Comparison of ENCODE assay signal across 24 cellular contexts in genomic region chr6:37218061-37218460, GRCh38. TPM values are rescaled to one million over a fixed set of nuclear protein-coding genes. Genes with fewer than 3 reads are reported as not detected.
"Had no signal": no experiment of that assay in that cellular context is flagged by ENCODE, and none has a peak within 500 bp of the region (broad histone marks: within the 10 kb centered on the region; RNA-seq: fewer than 3 reads in every experiment).

No MANE protein-coding gene starts in this region.

- H3K36me3 ChIP-seq: gastrocnemius medialis, lower lobe of right lung, pancreas, right lobe of liver, thoracic aorta, transverse colon, upper lobe of right lung, uterus had no signal

- H3K4me3 ChIP-seq: dorsolateral prefrontal cortex, gastrocnemius medialis, lower lobe of right lung, pancreas, right lobe of liver, thoracic aorta, transverse colon, upper lobe of right lung, uterus had no signal

- H3K4me3 Mint-ChIP-seq: naive thymus-derived CD8-positive, alpha-beta T cell; nephron progenitor cell; stimulated activated naive B cell treated with anti-CD40 and anti-IgM and Interleukin-4, amounts not matched to agents 10 μg/mL and 1 μg/mL and 100 μg/mL, for 72 hours; stimulated activated naive CD8-positive, alpha-beta T cell treated with anti-CD3 and anti-CD28 coated beads, Interleukin-15, Interleukin-2, amounts not matched to agents 100 ng/mL and 50 ng/mL, for 24 hours had no signal

- H3K27me3 ChIP-seq: gastrocnemius medialis, pancreas, right lobe of liver, transverse colon, upper lobe of right lung, uterus had no signal

- H3K9me3 ChIP-seq: gastrocnemius medialis, lower lobe of right lung, pancreas, right lobe of liver, thoracic aorta, transverse colon, upper lobe of right lung, uterus had no signal

- H3K27ac Mint-ChIP-seq: nephron progenitor cell; stimulated activated naive B cell treated with anti-CD40 and anti-IgM and Interleukin-4, amounts not matched to agents 10 μg/mL and 1 μg/mL and 100 μg/mL, for 72 hours; stimulated activated naive CD8-positive, alpha-beta T cell treated with anti-CD3 and anti-CD28 coated beads, Interleukin-15, Interleukin-2, amounts not matched to agents 100 ng/mL and 50 ng/mL, for 24 hours had no signal

- ATAC-seq: esophagus mucosa; gastrocnemius medialis; left ventricle myocardium superior; lower lobe of right lung; naive thymus-derived CD8-positive, alpha-beta T cell; pancreas; right lobe of liver; stimulated activated naive B cell treated with anti-CD40 and anti-IgM and Interleukin-4, amounts not matched to agents 10 μg/mL and 1 μg/mL and 100 μg/mL, for 72 hours; upper lobe of right lung had no signal

- H3K36me3 Mint-ChIP-seq: naive thymus-derived CD8-positive, alpha-beta T cell; stimulated activated naive B cell treated with anti-CD40 and anti-IgM and Interleukin-4, amounts not matched to agents 10 μg/mL and 1 μg/mL and 100 μg/mL, for 72 hours had no signal

- DNase-seq: dorsolateral prefrontal cortex; effector CD4-positive, alpha-beta T cell; foreskin fibroblast; gastrocnemius medialis; head of caudate nucleus; left ventricle myocardium superior; lower lobe of right lung; naive thymus-derived CD8-positive, alpha-beta T cell; nephron progenitor cell; occipital lobe; pancreas; retina; right lobe of liver; small intestine; stimulated activated CD4-positive, alpha-beta T cell treated with anti-CD3 and anti-CD28 coated beads, Interleukin-15, amount 100 ng/mL, for 24 hours; stimulated activated CD4-positive, alpha-beta T cell treated with anti-CD3 and anti-CD28 coated beads, Interleukin-2, amount 100 ng/mL, for 48 hours; stimulated activated naive B cell treated with anti-CD40 and anti-IgM and Interleukin-4, amounts not matched to agents 10 μg/mL and 1 μg/mL and 100 μg/mL, for 72 hours; transverse colon; upper lobe of right lung; uterus had no signal

- H3K9me3 Mint-ChIP-seq: naive thymus-derived CD8-positive, alpha-beta T cell; nephron progenitor cell; stimulated activated naive B cell treated with anti-CD40 and anti-IgM and Interleukin-4, amounts not matched to agents 10 μg/mL and 1 μg/mL and 100 μg/mL, for 72 hours; stimulated activated naive CD8-positive, alpha-beta T cell treated with anti-CD3 and anti-CD28 coated beads, Interleukin-15, Interleukin-2, amounts not matched to agents 100 ng/mL and 50 ng/mL, for 24 hours had no signal

- H3K27me3 Mint-ChIP-seq: naive thymus-derived CD8-positive, alpha-beta T cell; stimulated activated naive B cell treated with anti-CD40 and anti-IgM and Interleukin-4, amounts not matched to agents 10 μg/mL and 1 μg/mL and 100 μg/mL, for 72 hours; stimulated activated naive CD8-positive, alpha-beta T cell treated with anti-CD3 and anti-CD28 coated beads, Interleukin-15, Interleukin-2, amounts not matched to agents 100 ng/mL and 50 ng/mL, for 24 hours had no signal

- H3K4me1 ChIP-seq: uterus had no signal

- H3K27ac ChIP-seq: dorsolateral prefrontal cortex, epithelial cell of prostate, gastrocnemius medialis, lower lobe of right lung, pancreas, right lobe of liver, thoracic aorta, transverse colon, upper lobe of right lung, uterus had no signal

RNA-seq across cellular contexts. Expression of gene TMEM217, which starts 39.9 kb away (rescaled TPM):
- total RNA-seq: left ventricle myocardium superior had no signal
